In the genomic region with DNA sequence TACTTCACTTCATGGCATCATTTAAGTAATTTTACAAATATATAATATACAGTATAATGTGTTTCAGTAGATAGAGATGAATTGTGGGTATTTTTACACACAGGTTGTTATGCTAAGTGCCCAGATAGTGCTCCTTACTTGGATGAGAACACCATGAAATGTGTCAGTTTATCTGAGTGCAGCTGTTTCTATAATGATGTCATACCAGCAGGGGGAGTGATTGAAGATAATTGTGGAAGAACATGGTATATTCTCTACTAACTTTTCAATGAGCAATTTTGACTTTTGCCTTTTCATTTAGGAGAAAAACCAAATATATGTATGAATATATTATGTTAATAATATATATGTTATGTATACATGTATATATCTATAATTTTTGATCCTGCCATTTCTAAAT, we compare ENCODE assay signal across 8 cellular contexts.
DNase-seq lines count a peak whose midpoint lies in the region; ATAC-seq and TF ChIP-seq lines count a peak whose summit lies in the region.

No MANE protein-coding gene starts in this region.

- intact Hi-C loops in left cardiac atrium (cut with DNase I): no loop called here

- ATAC-seq in GM21529 (IDR thresholded peaks at IDR 0.05; ENCODE audit: unreplicated experiment) (peak; percentile 74), left cardiac atrium (no peak), upper lobe of left lung (ENCODE audit: low FRiP score in 2 of 2) (no peak)

- H3K9me3 ChIP-seq in upper lobe of left lung: no peaks in the 10 kb centered on the region

- no peak for TF ChIP-seq CTCF in upper lobe of left lung (IDR thresholded peaks at IDR 0.05)

- DNase-seq in CMK (ENCODE audit: low read depth) (peak; percentile 5), NCI-H1930 (lab: John Stamatoyannopoulos, UW) (peak; percentile 17 to 46), fibroblast of peridontal ligament (ENCODE audit: extremely low read depth) (peak; percentile 11), UCSD-AML1 (lab: John Stamatoyannopoulos, UW; ENCODE audit: unreplicated experiment) (no peak), left cardiac atrium (no peak), upper lobe of left lung (no peak)
- no peak for DNase-seq in activated naive CD4-positive, alpha-beta T cell treated with Interleukin-2 at 50 U/mL for 16 hours

- no peak for TF ChIP-seq EP300 in upper lobe of left lung (IDR thresholded peaks at IDR 0.05)

- no peak for TF ChIP-seq POLR2A in upper lobe of left lung (IDR thresholded peaks at IDR 0.05)

- H3K27ac ChIP-seq in upper lobe of left lung: no peak overlapping the region

- no peaks in the 10 kb centered on the region for H3K36me3 ChIP-seq in upper lobe of left lung

- no peaks in the 10 kb centered on the region for H3K4me1 ChIP-seq in upper lobe of left lung

- no peaks in the 10 kb centered on the region for H3K27me3 ChIP-seq in upper lobe of left lung

- no peak overlapping the region for H3K4me3 ChIP-seq in upper lobe of left lung

Comparison
In these comparisons a context has a peak if more than half of its experiments do, and no peak if none do; other contexts are left out.
1. DNase-seq: peak in CMK (single experiment), NCI-H1930 (2 of 2) and fibroblast of peridontal ligament (single experiment); none in UCSD-AML1 (single experiment), activated naive CD4-positive, alpha-beta T cell treated with Interleukin-2 at 50 U/mL for 16 hours (single experiment), left cardiac atrium (single experiment) and upper lobe of left lung (0 of 2).